9 cellular contexts compared by ENCODE assay signal in genomic region chr7:130894146-130895005, GRCh38.
A peak's percentile ranks its signal among the peaks of the same experiment; 100 is the strongest.
DNase-seq lines count a peak whose midpoint lies in the region; ATAC-seq and TF ChIP-seq lines count a peak whose summit lies in the region.
"Had no signal": no experiment of that assay in that cellular context is flagged by ENCODE, and none has a peak within 500 bp of the region (broad histone marks: within the 10 kb centered on the region; RNA-seq: fewer than 3 reads in every experiment).

No MANE protein-coding gene starts in this region.

- TF ChIP-seq POLR2A in body of pancreas (IDR thresholded peaks at IDR 0.05) (peak in 1 of 3 donors; percentile 16), right lobe of liver (IDR thresholded peaks at IDR 0.05) (no peak), vagina (IDR thresholded peaks at IDR 0.05) (no peak)

- peaks cover 42% of the 10 kb centered on the region for H3K4me1 ChIP-seq in CD8-positive, alpha-beta memory T cell (ENCODE audit: insufficient read depth, low read length)
- peaks cover 74% of the 10 kb centered on the region for H3K4me1 ChIP-seq in body of pancreas
- H3K4me1 ChIP-seq in right lobe of liver, result peaks cover 0 to 76% (median 29%) of the 10 kb centered on the region in 4 donors
- H3K4me1 ChIP-seq in vagina, result peaks cover 92% of the 10 kb centered on the region
- peaks cover 24% of the 10 kb centered on the region for H3K4me1 ChIP-seq in neural progenitor cell

- H3K9me3 Mint-ChIP-seq in CD8-positive, alpha-beta memory T cell, result no peaks in the 10 kb centered on the region
- peaks cover 4% of the 10 kb centered on the region for H3K9me3 Mint-ChIP-seq in neural progenitor cell

- H3K9me3 ChIP-seq in CD8-positive, alpha-beta memory T cell (ENCODE audit: low read length), result no peaks in the 10 kb centered on the region
- H3K9me3 ChIP-seq in body of pancreas (no peaks in the 10 kb centered on the region), right lobe of liver (no peaks in the 10 kb centered on the region), vagina (no peaks in the 10 kb centered on the region), neural progenitor cell (ENCODE audit: low read depth) (no peaks in the 10 kb centered on the region)

- no peak for DNase-seq in CD8-positive, alpha-beta memory T cell
- DNase-seq in NCI-H2029 treated with DMSO at 0.1 percent for 48 hours (lab: John Stamatoyannopoulos, UW) (peak; percentile 52), body of pancreas (peak; percentile 70 to 91 (median 80)), right lobe of liver (peak; percentile 91 to 92 (median 92)), vagina (ENCODE audit: extremely low spot score in 2 of 2) (peak; percentile 40 to 86), NCI-H1436 treated with DMSO at 0.1 percent for 48 hours (lab: John Stamatoyannopoulos, UW) (no peak), neural progenitor cell (ENCODE audit: low spot score) (no peak), posterior vena cava (ENCODE audit: low spot score) (no peak)

- no peak overlapping the region for H3K27ac ChIP-seq in CD8-positive, alpha-beta memory T cell (ENCODE audit: low read depth, low read length)
- H3K27ac ChIP-seq in body of pancreas, result peak overlapping the region; percentile 9 to 75 (median 62)
- H3K27ac ChIP-seq in right lobe of liver, result peak overlapping the region; percentile 59 to 73 (median 60)
- peak overlapping the region; percentile 86 for H3K27ac ChIP-seq in vagina
- H3K27ac ChIP-seq in neural progenitor cell, result no peak overlapping the region
- H3K27ac ChIP-seq: cardiac muscle cell had no signal

- 45 to 57% methylated on average over 13 of the region's 14 CpGs for WGBS in body of pancreas, 2 donors
- 41% methylated on average over 4 of the region's 14 CpGs for WGBS in right lobe of liver (ENCODE audit: insufficient coverage, low coverage, low lambda C conversion rate, missing lambda C conversion rate)

- CTCF ChIA-PET in CD8-positive, alpha-beta memory T cell (lab: Charles Lee), result interaction anchor here (0.8 to 4.0 kb wide), 5 partner anchors 11 to 115 kb away, joined by 3 to 27 read pairs (median 5); no protein-coding TSS in a partner anchor

- ATAC-seq in body of pancreas (peak; percentile 72), right lobe of liver (peak; percentile 79 to 81 (median 80))

- H3K36me3 ChIP-seq in CD8-positive, alpha-beta memory T cell (ENCODE audit: insufficient read depth, low read length), result no peaks in the 10 kb centered on the region
- H3K36me3 ChIP-seq in body of pancreas (replicated peaks in 1 of 2; ENCODE audit: insufficient read depth in 1 of 2, low read depth in 2 of 2), result no peaks in the 10 kb centered on the region
- H3K36me3 ChIP-seq in right lobe of liver, result no peaks in the 10 kb centered on the region
- no peaks in the 10 kb centered on the region for H3K36me3 ChIP-seq in vagina
- no peaks in the 10 kb centered on the region for H3K36me3 ChIP-seq in neural progenitor cell
- H3K36me3 ChIP-seq: cardiac muscle cell had no signal

- no peak overlapping the region for H3K9ac ChIP-seq in neural progenitor cell

- TF ChIP-seq CTCF in body of pancreas (IDR thresholded peaks at IDR 0.05), result no peak
- no peak for TF ChIP-seq CTCF in right lobe of liver (IDR thresholded peaks at IDR 0.05)
- no peak for TF ChIP-seq CTCF in vagina (IDR thresholded peaks at IDR 0.05)
- no peak for TF ChIP-seq CTCF in neural progenitor cell (IDR thresholded peaks at IDR 0.05)

- H3K4me2 ChIP-seq in neural progenitor cell, result no peak overlapping the region

- H4K20me1 ChIP-seq in neural progenitor cell (ENCODE audit: low read depth), result no peaks in the 10 kb centered on the region

- peaks cover 10% of the 10 kb centered on the region for H3F3A ChIP-seq in neural progenitor cell (ENCODE audit: low read depth)

- peaks cover 46 to 82% (median 68%) of the 10 kb centered on the region in 3 donors for H3K4me1 Mint-ChIP-seq in CD8-positive, alpha-beta memory T cell
- H3K4me1 Mint-ChIP-seq in neural progenitor cell, result peaks cover 55% of the 10 kb centered on the region

- no peaks in the 10 kb centered on the region for H3K27me3 ChIP-seq in CD8-positive, alpha-beta memory T cell (ENCODE audit: insufficient read depth, low read length, poor library complexity, severe bottlenecking)
- H3K27me3 ChIP-seq in body of pancreas (no peaks in the 10 kb centered on the region), right lobe of liver (no peaks in the 10 kb centered on the region), vagina (no peaks in the 10 kb centered on the region), neural progenitor cell (no peaks in the 10 kb centered on the region)
- H3K27me3 ChIP-seq: cardiac muscle cell had no signal

- peaks cover 0 to 1% of the 10 kb centered on the region in 2 donors for H3K27me3 Mint-ChIP-seq in CD8-positive, alpha-beta memory T cell
- H3K27me3 Mint-ChIP-seq in neural progenitor cell (ENCODE audit: insufficient read depth, low read depth), result peaks cover 11% of the 10 kb centered on the region

- intact Hi-C loops in body of pancreas (cut with DNase I) (no loop called here), right lobe of liver (cut with DNase I) (no loop called here), vagina (cut with DNase I) (loop anchor here (10.0 kb wide), 2 partner anchors 140 to 210 kb away; no protein-coding TSS in a partner anchor), posterior vena cava (cut with DNase I) (loop anchor here (5.0 to 10.0 kb wide), 4 partner anchors 110 to 153 kb away; no protein-coding TSS in a partner anchor)

- H3K27ac Mint-ChIP-seq in CD8-positive, alpha-beta memory T cell, result peak overlapping the region; percentile 61 to 93 (median 86)
- no peak overlapping the region for H3K27ac Mint-ChIP-seq in neural progenitor cell

- no peak overlapping the region for H3K4me3 ChIP-seq in CD8-positive, alpha-beta memory T cell (ENCODE audit: low read length)
- H3K4me3 ChIP-seq in body of pancreas, result no peak overlapping the region
- H3K4me3 ChIP-seq in right lobe of liver, result no peak overlapping the region
- no peak overlapping the region for H3K4me3 ChIP-seq in vagina
- no peak overlapping the region for H3K4me3 ChIP-seq in neural progenitor cell
- H3K4me3 ChIP-seq: cardiac muscle cell had no signal

- H2AFZ ChIP-seq in neural progenitor cell (replicated peaks), result no peak overlapping the region

- peak overlapping the region in 3 of 7 donors; percentile 0 to 69 (median 55) for H3K4me3 Mint-ChIP-seq in CD8-positive, alpha-beta memory T cell
- no peak overlapping the region for H3K4me3 Mint-ChIP-seq in neural progenitor cell

- no peaks in the 10 kb centered on the region for H3K79me2 ChIP-seq in neural progenitor cell (ENCODE audit: low read depth)

- peaks cover 0 to 82% (median 21%) of the 10 kb centered on the region in 3 donors for H3K36me3 Mint-ChIP-seq in CD8-positive, alpha-beta memory T cell
- peaks cover 2% of the 10 kb centered on the region for H3K36me3 Mint-ChIP-seq in neural progenitor cell

- POLR2A ChIA-PET in CD8-positive, alpha-beta memory T cell (lab: Charles Lee), result interaction anchor here (1.5 kb wide), 1 partner anchor 9 kb away, joined by 3 read pairs; no protein-coding TSS in a partner anchor

Comparison
In these comparisons a context has a peak if more than half of its experiments do, and no peak if none do; other contexts are left out.
1. DNase-seq: peak in NCI-H2029 treated with DMSO at 0.1 percent for 48 hours (single experiment), body of pancreas (4 of 4), right lobe of liver (3 of 3) and vagina (2 of 2); none in CD8-positive, alpha-beta memory T cell (0 of 5), NCI-H1436 treated with DMSO at 0.1 percent for 48 hours (single experiment), neural progenitor cell (single experiment) and posterior vena cava (single experiment).
2. H3K27ac ChIP-seq: peak in body of pancreas (4 of 4), right lobe of liver (3 of 3) and vagina (single experiment); none in CD8-positive, alpha-beta memory T cell (single experiment) and neural progenitor cell (single experiment).
3. intact Hi-C loops: an anchor here in vagina (10.0 kb wide) and posterior vena cava (5.0 to 10.0 kb wide); none called in body of pancreas and right lobe of liver.